In the genomic region with DNA sequence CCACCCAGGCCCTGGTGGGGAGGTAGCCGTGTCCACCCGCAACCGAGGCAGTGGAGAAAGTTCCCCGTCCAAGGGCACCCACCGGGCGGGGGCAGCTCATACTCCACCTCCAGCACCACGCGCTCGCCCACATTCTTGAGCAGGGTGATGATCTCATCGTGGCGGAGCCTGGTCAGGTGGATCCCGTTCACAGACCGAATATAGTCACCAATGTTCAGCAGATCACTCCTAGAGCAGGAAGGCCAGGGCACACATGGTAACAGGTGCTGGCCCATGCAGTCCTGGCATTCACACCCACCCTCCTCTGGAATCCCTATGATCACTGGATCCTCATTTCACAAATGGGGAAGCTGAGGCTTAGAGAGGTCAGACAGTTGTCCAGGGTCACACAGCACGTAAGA, we compare ENCODE assay signal across 17 cellular contexts. TPM values are rescaled to one million over a fixed set of nuclear protein-coding genes. Genes with fewer than 3 reads are reported as not detected.
DNase-seq lines count a peak whose midpoint lies in the region; ATAC-seq and TF ChIP-seq lines count a peak whose summit lies in the region.
"Had no signal": no experiment of that assay in that cellular context is flagged by ENCODE, and none has a peak within 500 bp of the region (broad histone marks: within the 10 kb centered on the region; RNA-seq: fewer than 3 reads in every experiment).

No MANE protein-coding gene starts in this region.

- no peak for TF ChIP-seq CTCF in coronary artery (IDR thresholded peaks at IDR 0.05)

- H3K9ac ChIP-seq in skeletal muscle tissue (ENCODE audit: low read depth in 1 of 3, low read length in 3 of 3) = peak overlapping the region; percentile 81 to 89 (median 83)

- ATAC-seq in HG02870 (IDR thresholded peaks at IDR 0.05; ENCODE audit: unreplicated experiment) (no peak), HG03039 (IDR thresholded peaks at IDR 0.05; ENCODE audit: unreplicated experiment) (no peak)
- ATAC-seq: foreskin keratinocyte had no signal

- H3K4me3 ChIP-seq in coronary artery = no peak overlapping the region
- peak overlapping the region; percentile 0 to 52 (median 41) for H3K4me3 ChIP-seq in skeletal muscle tissue (ENCODE audit: low read length in 3 of 3)
- H3K4me3 ChIP-seq: tibial nerve had no signal

- peak overlapping the region; percentile 38 to 63 for H3K27ac ChIP-seq in coronary artery
- peak overlapping the region; percentile 4 for H3K27ac ChIP-seq in layer of hippocampus (ENCODE audit: low read depth, low read length)
- H3K27ac ChIP-seq in skeletal muscle tissue (ENCODE audit: low read depth, low read length) = peak overlapping the region; percentile 99
- H3K27ac ChIP-seq: foreskin keratinocyte had no signal

- DNase-seq in M059J (ENCODE audit: low read depth) = peak; percentile 58
- no peak for DNase-seq in coronary artery (ENCODE audit: low spot score)
- DNase-seq in nucleus accumbens (lab: John Stamatoyannopoulos, UW) = no peak
- DNase-seq in SKM-1 (lab: John Stamatoyannopoulos, UW; ENCODE audit: unreplicated experiment) = no peak
- DNase-seq: activated CD4-positive, alpha-beta T cell treated with anti-CD3 and anti-CD28 coated beads, Interleukin-2, amount 50 U/mL, for 48 hours; amygdala; cerebellar nuclear complex; foreskin keratinocyte; KBM-7; NCI-H1092; stimulated activated CD4-positive, alpha-beta T cell treated with anti-CD3 and anti-CD28 coated beads, Interleukin-4, amount 100 ng/mL, for 24 hours; SW 1271 had no signal

- H3K36me3 ChIP-seq in skeletal muscle tissue (ENCODE audit: control insufficient read depth in 3 of 3, insufficient read depth in 3 of 3, low read length in 3 of 3) = peaks cover 10 to 15% (median 10%) of the 10 kb centered on the region in 3 donors
- H3K36me3 ChIP-seq: tibial nerve had no signal

- H3K4me1 ChIP-seq in skeletal muscle tissue (ENCODE audit: control insufficient read depth in 3 of 3, insufficient read depth in 3 of 3, low read length in 3 of 3) = peaks cover 66 to 76% (median 73%) of the 10 kb centered on the region in 3 donors
- H3K4me1 ChIP-seq: foreskin keratinocyte had no signal

- H3K27me3 ChIP-seq in layer of hippocampus (ENCODE audit: control insufficient read depth, insufficient read depth, low read length) = no peaks in the 10 kb centered on the region
- H3K27me3 ChIP-seq in skeletal muscle tissue (ENCODE audit: control insufficient read depth in 3 of 3, insufficient read depth in 3 of 3, low read length in 3 of 3) = no peaks in the 10 kb centered on the region
- H3K27me3 ChIP-seq: foreskin keratinocyte, tibial nerve had no signal

- H3K9me3 ChIP-seq in skeletal muscle tissue (ENCODE audit: control insufficient read depth in 3 of 3, low read length in 3 of 3) = no peaks in the 10 kb centered on the region
- H3K9me3 ChIP-seq: tibial nerve had no signal

RNA-seq across cellular contexts. Expression of a gene that starts 15.8 kb away (rescaled TPM):
- 6.8 and 7.6 TPM in 2 replicates for total RNA-seq in M059J (2014; rRNA removed; shearing (Covaris generic))
- total RNA-seq in skeletal muscle tissue = 8.9 TPM

Comparison
In these comparisons a context has a peak if more than half of its experiments do, and no peak if none do; other contexts are left out.
1. H3K27ac ChIP-seq: peak in every context shown above with its lines; median percentile 99 in skeletal muscle tissue; 50 in coronary artery; 4 in layer of hippocampus.